ENCODE assay signal across 1 cellular context in the genomic region with DNA sequence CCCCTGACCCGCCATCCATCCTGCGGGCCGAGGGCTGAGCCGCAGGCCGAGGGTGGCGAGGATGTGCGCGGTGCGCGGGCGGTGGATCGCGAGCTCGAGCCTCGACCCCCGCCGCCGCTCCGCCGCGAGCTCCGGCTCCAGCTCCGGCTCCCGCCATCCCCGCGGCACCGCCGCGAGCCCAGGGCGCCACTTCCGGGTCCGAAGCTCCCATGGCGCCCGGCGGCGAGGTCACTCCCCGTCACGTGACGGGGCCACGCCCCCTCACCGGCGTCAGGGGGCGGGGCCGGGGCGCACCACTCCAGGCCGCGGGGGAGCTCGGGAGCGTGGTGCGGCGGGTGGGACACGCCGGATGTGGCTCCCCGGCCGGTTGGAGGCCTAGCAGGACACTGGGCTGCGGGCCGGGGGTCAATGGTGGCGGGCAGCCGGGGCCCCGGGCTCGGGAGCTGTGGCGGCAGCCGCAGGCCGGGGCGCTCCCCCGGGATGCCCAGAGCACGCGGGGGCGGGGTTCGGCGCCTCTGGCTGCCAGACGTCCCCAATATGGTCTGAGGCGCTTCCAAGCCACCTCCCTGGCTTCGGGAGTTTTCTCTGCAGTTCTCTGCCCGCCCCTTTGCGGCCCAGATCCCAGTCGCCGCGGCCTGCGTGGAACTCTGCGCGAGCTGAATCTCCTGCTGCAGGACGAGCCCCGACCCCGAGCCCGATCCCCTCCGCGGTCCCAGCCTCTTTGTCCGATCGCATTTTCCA.
A peak's percentile ranks its signal among the peaks of the same experiment; 100 is the strongest.
TF ChIP-seq lines count a peak whose summit lies in the region.

A gene with protein sequence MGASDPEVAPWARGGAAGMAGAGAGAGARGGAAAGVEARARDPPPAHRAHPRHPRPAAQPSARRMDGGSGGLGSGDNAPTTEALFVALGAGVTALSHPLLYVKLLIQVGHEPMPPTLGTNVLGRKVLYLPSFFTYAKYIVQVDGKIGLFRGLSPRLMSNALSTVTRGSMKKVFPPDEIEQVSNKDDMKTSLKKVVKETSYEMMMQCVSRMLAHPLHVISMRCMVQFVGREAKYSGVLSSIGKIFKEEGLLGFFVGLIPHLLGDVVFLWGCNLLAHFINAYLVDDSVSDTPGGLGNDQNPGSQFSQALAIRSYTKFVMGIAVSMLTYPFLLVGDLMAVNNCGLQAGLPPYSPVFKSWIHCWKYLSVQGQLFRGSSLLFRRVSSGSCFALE (minus strand): TSS at position 234 of the 741 bp plus-strand sequence. CDS start 23 bp downstream, at position 211.

TF ChIP-seq in HepG2, 621 proteins besides CTCF, POLR2A, EP300 and RAD21 (continued from another document and continues in another):
- TF ChIP-seq PRDM10 (CRISPR knock-in tag; IDR thresholded peaks at IDR 0.05; ENCODE audit: low read depth) (peak; percentile 98), PHF20 (CRISPR knock-in tag; IDR thresholded peaks at IDR 0.05) (peak; percentile 92), ZNF788 (CRISPR knock-in tag; IDR thresholded peaks at IDR 0.05; ENCODE audit: borderline replicate concordance) (peak; percentile 86), ZFP36L1 (CRISPR knock-in tag; IDR thresholded peaks at IDR 0.05) (peak; percentile 67; the same call in 1 of the 2 replicates), ZNF543 (CRISPR knock-in tag; IDR thresholded peaks at IDR 0.05) (no peak), CHD4 (IDR thresholded peaks at IDR 0.05; ENCODE audit: borderline replicate concordance, low read length) (no peak), ELF1 (CRISPR knock-in tag; IDR thresholded peaks at IDR 0.05) (peak; percentile 93), ZNF562 (CRISPR knock-in tag; IDR thresholded peaks at IDR 0.05; ENCODE audit: borderline replicate concordance) (peak; percentile 28; the same call in 1 of the 2 replicates), ZNF577 (CRISPR knock-in tag; IDR thresholded peaks at IDR 0.05; ENCODE audit: borderline replicate concordance, low read depth) (0 out of 2 replicates have a peak, but pooled peaks have one; percentile 47), BCL3 (CRISPR knock-in tag; IDR thresholded peaks at IDR 0.05) (peak; percentile 82), MBD4 (IDR thresholded peaks at IDR 0.05; ENCODE audit: borderline replicate concordance, low read length) (no peak), KLF13 (CRISPR knock-in tag; IDR thresholded peaks at IDR 0.05) (no peak), ZNF124 (CRISPR knock-in tag; IDR thresholded peaks at IDR 0.05) (peak; percentile 86; the same call in 1 of the 2 replicates), CENPBD1 (CRISPR knock-in tag; IDR thresholded peaks at IDR 0.05; ENCODE audit: borderline replicate concordance, low read depth) (no peak; the same call in 1 of the 2 replicates), ZMAT3 (CRISPR knock-in tag; conservative IDR thresholded peaks at IDR 0.05) (no peak), CHD2 (IDR thresholded peaks at IDR 0.05; ENCODE audit: low read depth, low read length) (peak; percentile 40; the same call in 1 of the 2 replicates), AKAP8 (CRISPR knock-in tag; IDR thresholded peaks at IDR 0.05) (peak; percentile 61; the same call in 1 of the 2 replicates), NFE2L1 (CRISPR knock-in tag; IDR thresholded peaks at IDR 0.05; ENCODE audit: borderline replicate concordance) (peak; percentile 86; the same call in 1 of the 2 replicates), ZBTB33 (CRISPR knock-in tag; IDR thresholded peaks at IDR 0.05) (no peak), RBM39 (IDR thresholded peaks at IDR 0.05; ENCODE audit: low read depth, low read length, poor library complexity, severe bottlenecking) (peak; percentile 57), GABPA (IDR thresholded peaks at IDR 0.05; ENCODE audit: low read depth, low read length) (peak; percentile 60), GABPA (CRISPR knock-in tag; IDR thresholded peaks at IDR 0.05; ENCODE audit: low read depth) (peak; percentile 63), GATAD2A (CRISPR knock-in tag; IDR thresholded peaks at IDR 0.05) (peak; percentile 34; the same call in 1 of the 2 replicates), ZNF382 (CRISPR knock-in tag; IDR thresholded peaks at IDR 0.05; ENCODE audit: borderline replicate concordance) (no peak), REPIN1 (CRISPR knock-in tag; IDR thresholded peaks at IDR 0.05; ENCODE audit: borderline replicate concordance, low read depth) (0 out of 2 replicates have a peak, but pooled peaks have one; percentile 31), ZC3H13 (CRISPR knock-in tag; IDR thresholded peaks at IDR 0.05) (peak; percentile 60; the same call in 1 of the 2 replicates), ZNF263 (CRISPR knock-in tag; IDR thresholded peaks at IDR 0.05) (0 out of 2 replicates have a peak, but pooled peaks have one; percentile 16), CREB1 (IDR thresholded peaks at IDR 0.05) (peak; percentile 85; the same call in 1 of the 2 replicates), CREB1 (CRISPR knock-in tag; IDR thresholded peaks at IDR 0.05) (no peak), PAXIP1 (CRISPR knock-in tag; conservative IDR thresholded peaks at IDR 0.05) (peak; percentile 34; the same call in 1 of the 2 replicates), HNRNPK (IDR thresholded peaks at IDR 0.05; ENCODE audit: low read depth, low read length, poor library complexity, severe bottlenecking) (peak; percentile 61), ATF7-NPFF (CRISPR knock-in tag; IDR thresholded peaks at IDR 0.05; ENCODE audit: low read depth) (peak; percentile 97), ZNF557 (CRISPR knock-in tag; IDR thresholded peaks at IDR 0.05) (0 out of 2 replicates have a peak, but pooled peaks have one; percentile 1), ZSCAN31 (CRISPR knock-in tag; IDR thresholded peaks at IDR 0.05; ENCODE audit: low read depth) (peak; percentile 50; the same call in 1 of the 2 replicates), MAFG (CRISPR knock-in tag; IDR thresholded peaks at IDR 0.05) (no peak)
- TF ChIP-seq, protein P1, sequence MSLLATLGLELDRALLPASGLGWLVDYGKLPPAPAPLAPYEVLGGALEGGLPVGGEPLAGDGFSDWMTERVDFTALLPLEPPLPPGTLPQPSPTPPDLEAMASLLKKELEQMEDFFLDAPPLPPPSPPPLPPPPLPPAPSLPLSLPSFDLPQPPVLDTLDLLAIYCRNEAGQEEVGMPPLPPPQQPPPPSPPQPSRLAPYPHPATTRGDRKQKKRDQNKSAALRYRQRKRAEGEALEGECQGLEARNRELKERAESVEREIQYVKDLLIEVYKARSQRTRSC (CRISPR knock-in tag; IDR thresholded peaks at IDR 0.05; ENCODE audit: low read depth) = peak; percentile 43; the same call in 1 of the 2 replicates
- TF ChIP-seq, protein P2, sequence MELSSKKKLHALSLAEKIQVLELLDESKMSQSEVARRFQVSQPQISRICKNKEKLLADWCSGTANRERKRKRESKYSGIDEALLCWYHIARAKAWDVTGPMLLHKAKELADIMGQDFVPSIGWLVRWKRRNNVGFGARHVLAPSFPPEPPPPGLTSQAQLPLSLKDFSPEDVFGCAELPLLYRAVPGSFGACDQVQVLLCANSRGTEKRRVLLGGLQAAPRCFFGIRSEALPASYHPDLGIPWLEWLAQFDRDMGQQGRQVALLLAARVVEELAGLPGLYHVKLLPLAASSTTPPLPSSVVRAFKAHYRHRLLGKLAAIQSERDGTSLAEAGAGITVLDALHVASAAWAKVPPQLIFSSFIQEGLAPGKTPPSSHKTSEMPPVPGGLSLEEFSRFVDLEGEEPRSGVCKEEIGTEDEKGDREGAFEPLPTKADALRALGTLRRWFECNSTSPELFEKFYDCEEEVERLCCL (CRISPR knock-in tag; IDR thresholded peaks at IDR 0.05; ENCODE audit: borderline replicate concordance) = no peak
- TF ChIP-seq, protein P3, sequence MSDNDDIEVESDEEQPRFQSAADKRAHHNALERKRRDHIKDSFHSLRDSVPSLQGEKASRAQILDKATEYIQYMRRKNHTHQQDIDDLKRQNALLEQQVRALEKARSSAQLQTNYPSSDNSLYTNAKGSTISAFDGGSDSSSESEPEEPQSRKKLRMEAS (IDR thresholded peaks at IDR 0.05) = peak; percentile 96
- TF ChIP-seq, protein P4, sequence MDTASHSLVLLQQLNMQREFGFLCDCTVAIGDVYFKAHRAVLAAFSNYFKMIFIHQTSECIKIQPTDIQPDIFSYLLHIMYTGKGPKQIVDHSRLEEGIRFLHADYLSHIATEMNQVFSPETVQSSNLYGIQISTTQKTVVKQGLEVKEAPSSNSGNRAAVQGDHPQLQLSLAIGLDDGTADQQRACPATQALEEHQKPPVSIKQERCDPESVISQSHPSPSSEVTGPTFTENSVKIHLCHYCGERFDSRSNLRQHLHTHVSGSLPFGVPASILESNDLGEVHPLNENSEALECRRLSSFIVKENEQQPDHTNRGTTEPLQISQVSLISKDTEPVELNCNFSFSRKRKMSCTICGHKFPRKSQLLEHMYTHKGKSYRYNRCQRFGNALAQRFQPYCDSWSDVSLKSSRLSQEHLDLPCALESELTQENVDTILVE (CRISPR knock-in tag; IDR thresholded peaks at IDR 0.05) = peak; percentile 51; the same call in 1 of the 2 replicates
- TF ChIP-seq, protein P5, sequence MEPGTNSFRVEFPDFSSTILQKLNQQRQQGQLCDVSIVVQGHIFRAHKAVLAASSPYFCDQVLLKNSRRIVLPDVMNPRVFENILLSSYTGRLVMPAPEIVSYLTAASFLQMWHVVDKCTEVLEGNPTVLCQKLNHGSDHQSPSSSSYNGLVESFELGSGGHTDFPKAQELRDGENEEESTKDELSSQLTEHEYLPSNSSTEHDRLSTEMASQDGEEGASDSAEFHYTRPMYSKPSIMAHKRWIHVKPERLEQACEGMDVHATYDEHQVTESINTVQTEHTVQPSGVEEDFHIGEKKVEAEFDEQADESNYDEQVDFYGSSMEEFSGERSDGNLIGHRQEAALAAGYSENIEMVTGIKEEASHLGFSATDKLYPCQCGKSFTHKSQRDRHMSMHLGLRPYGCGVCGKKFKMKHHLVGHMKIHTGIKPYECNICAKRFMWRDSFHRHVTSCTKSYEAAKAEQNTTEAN (CRISPR knock-in tag; conservative IDR thresholded peaks at IDR 0.05) = 0 out of 2 replicates have a peak, but pooled peaks have one; percentile 16
